ENCODE assay signal across 11 cellular contexts in the genomic region with DNA sequence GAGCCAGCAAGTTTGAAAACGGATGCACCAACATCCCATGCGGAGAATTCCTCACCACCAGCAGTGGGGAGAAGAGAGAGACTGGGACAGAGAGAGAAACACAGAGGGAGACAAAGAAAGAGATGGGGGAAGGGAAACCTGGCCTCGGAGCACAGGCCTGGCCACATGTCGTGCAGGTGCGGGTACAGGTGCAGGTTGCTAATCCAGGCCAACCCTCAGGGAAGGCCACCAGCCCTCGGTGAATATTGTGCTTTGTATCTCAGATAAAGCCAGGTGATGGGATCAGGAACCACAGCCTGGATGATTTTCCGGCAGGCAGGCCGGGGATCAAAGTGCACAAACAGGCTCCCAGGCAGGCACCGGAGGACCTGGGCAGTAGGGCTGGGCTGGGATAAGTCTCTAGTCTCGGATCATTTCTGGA. TPM values are rescaled to one million over a fixed set of nuclear protein-coding genes. Genes with fewer than 3 reads are reported as not detected.
A peak's percentile ranks its signal among the peaks of the same experiment; 100 is the strongest.
DNase-seq lines count a peak whose midpoint lies in the region; ATAC-seq, FAIRE-seq and TF ChIP-seq lines count a peak whose summit lies in the region.
"Had no signal": no experiment of that assay in that cellular context is flagged by ENCODE, and none has a peak within 500 bp of the region (broad histone marks: within the 10 kb centered on the region; RNA-seq: fewer than 3 reads in every experiment).

No MANE protein-coding gene starts in this region.

- H3K4me3 Mint-ChIP-seq in astrocyte (ENCODE audit: unreplicated experiment) = peak overlapping the region; percentile 96
- no peak overlapping the region for H3K4me3 Mint-ChIP-seq in stimulated activated memory B cell treated with anti-CD40 and anti-IgM and Interleukin-4, amounts not matched to agents 10 μg/mL and 1 μg/mL and 100 μg/mL, for 72 hours

- peaks cover 14% of the 10 kb centered on the region for H3K36me3 Mint-ChIP-seq in astrocyte (ENCODE audit: low read depth, unreplicated experiment)
- H3K36me3 Mint-ChIP-seq in stimulated activated memory B cell treated with anti-CD40 and anti-IgM and Interleukin-4, amounts not matched to agents 10 μg/mL and 1 μg/mL and 100 μg/mL, for 72 hours = peaks cover 37% of the 10 kb centered on the region

- no TSS peak for BruUV-seq in PC-9 (replicated peaks; lab: Mats Ljungman, UMichigan)

- no peak for ATAC-seq in stimulated activated memory B cell treated with anti-CD40 and anti-IgM and Interleukin-4, amounts not matched to agents 10 μg/mL and 1 μg/mL and 100 μg/mL, for 72 hours
- ATAC-seq: T-helper 17 cell had no signal

- DNase-seq in astrocyte (ENCODE audit: low read depth) (no peak), kidney (peak; percentile 46), NCI-H748 treated with DMSO at 0.1 percent for 48 hours (lab: John Stamatoyannopoulos, UW) (no peak), germinal center (ENCODE audit: low spot score) (no peak), PC-9 (no peak), NCI-H2227 (lab: John Stamatoyannopoulos, UW; ENCODE audit: unreplicated experiment) (no peak)
- DNase-seq: NCI-H774; stimulated activated CD4-positive, alpha-beta T cell treated with anti-CD3 and anti-CD28 coated beads, Interleukin-4, amount 100 ng/mL, for 4 hours; T-helper 17 cell had no signal

- H3K27ac ChIP-seq in HUES6 (ENCODE audit: low read depth, low read length) (0 out of 2 replicates have a peak overlapping the region, but pooled peaks have one; percentile 30), astrocyte (ENCODE audit: low read depth, low read length) (no peak overlapping the region), kidney (ENCODE audit: low read depth in 2 of 2, low read length in 2 of 2) (peak overlapping the region in 1 of 2 donors; percentile 69), PC-9 (no peak overlapping the region)

- H3K27me3 Mint-ChIP-seq in astrocyte (ENCODE audit: low read depth, unreplicated experiment) = no peaks in the 10 kb centered on the region
- peaks cover 37% of the 10 kb centered on the region for H3K27me3 Mint-ChIP-seq in stimulated activated memory B cell treated with anti-CD40 and anti-IgM and Interleukin-4, amounts not matched to agents 10 μg/mL and 1 μg/mL and 100 μg/mL, for 72 hours

- FAIRE-seq in astrocyte (lab: Jason Lieb, UNC) = no peak
- FAIRE-seq in kidney (lab: Jason Lieb, UNC) = no peak

- H3K9me3 ChIP-seq in HUES6 (ENCODE audit: control insufficient read depth, insufficient read depth, low read depth, low read length) = no peaks in the 10 kb centered on the region
- no peaks in the 10 kb centered on the region for H3K9me3 ChIP-seq in astrocyte (ENCODE audit: insufficient read depth, low read depth, low read length)
- H3K9me3 ChIP-seq in kidney (ENCODE audit: control insufficient read depth in 1 of 2, low read length in 2 of 2) = no peaks in the 10 kb centered on the region
- H3K9me3 ChIP-seq in PC-9 (ENCODE audit: insufficient read depth, low read depth) = 0 out of 2 replicates have a peak, but pooled peaks cover 4% of the 10 kb centered on the region

- H3K9ac ChIP-seq in HUES6 (ENCODE audit: low read length) (peak overlapping the region; percentile 29), astrocyte (ENCODE audit: low read length) (peak overlapping the region; percentile 38), kidney (ENCODE audit: low read length in 2 of 2) (peak overlapping the region in 1 of 2 donors; percentile 1)

- H3K4me2 ChIP-seq in astrocyte (ENCODE audit: low read length) (peak overlapping the region; percentile 90), PC-9 (no peak overlapping the region)

- H3K4me1 ChIP-seq in HUES6 (ENCODE audit: control insufficient read depth, insufficient read depth, low read length) (peaks cover 42% of the 10 kb centered on the region), astrocyte (ENCODE audit: insufficient read depth, low read length) (peaks cover 47% of the 10 kb centered on the region), kidney (ENCODE audit: control insufficient read depth in 1 of 2, insufficient read depth in 1 of 2, low read depth in 1 of 2, low read length in 2 of 2) (peaks cover 30 to 65% of the 10 kb centered on the region in 2 donors), PC-9 (replicated peaks; ENCODE audit: insufficient read depth) (peaks cover 13% of the 10 kb centered on the region; the same call in 1 of the 2 replicates)

- POLR2A ChIA-PET in PC-9 (lab: Charles Lee; ENCODE audit: unreplicated experiment) = interaction anchor here (0.6 kb wide), 1 partner anchor 21 kb away, joined by 3 read pairs; no protein-coding TSS in a partner anchor

- H3F3A ChIP-seq in PC-9 (ENCODE audit: insufficient read depth, low read depth) = peaks cover 24% of the 10 kb centered on the region

- no peaks in the 10 kb centered on the region for H3K9me2 ChIP-seq in PC-9 (ENCODE audit: insufficient read depth)

- H3K4me3 ChIP-seq in HUES6 (ENCODE audit: low read depth, low read length) (peak overlapping the region; percentile 26; the same call in 1 of the 2 replicates), astrocyte (ENCODE audit: insufficient read depth, low read depth, low read length) (no peak overlapping the region), kidney (ENCODE audit: low read length in 2 of 2) (no peak overlapping the region), PC-9 (no peak overlapping the region)

- H4K20me1 ChIP-seq in astrocyte (ENCODE audit: insufficient read depth, low read length) = peaks cover 75% of the 10 kb centered on the region
- no peaks in the 10 kb centered on the region for H4K20me1 ChIP-seq in PC-9 (ENCODE audit: insufficient read depth)

- CTCF ChIA-PET in PC-9 (lab: Charles Lee) = no interaction called here

- peaks cover 92% of the 10 kb centered on the region for H3K79me2 ChIP-seq in astrocyte (ENCODE audit: insufficient read depth, low read length)
- no peaks in the 10 kb centered on the region for H3K79me2 ChIP-seq in PC-9 (ENCODE audit: low read depth)

- peaks cover 46% of the 10 kb centered on the region for H3K4me1 Mint-ChIP-seq in astrocyte (ENCODE audit: low read depth, unreplicated experiment)
- peaks cover 42% of the 10 kb centered on the region for H3K4me1 Mint-ChIP-seq in stimulated activated memory B cell treated with anti-CD40 and anti-IgM and Interleukin-4, amounts not matched to agents 10 μg/mL and 1 μg/mL and 100 μg/mL, for 72 hours

- H2AFZ ChIP-seq in astrocyte (ENCODE audit: low read depth, low read length) = no peak overlapping the region
- H2AFZ ChIP-seq in PC-9 = no peak overlapping the region

- no peaks in the 10 kb centered on the region; the same call in 1 of the 2 replicates for H3K36me3 ChIP-seq in HUES6 (ENCODE audit: control insufficient read depth, insufficient read depth, low read length)
- peaks cover 18% of the 10 kb centered on the region for H3K36me3 ChIP-seq in astrocyte (ENCODE audit: insufficient read depth, low read length)
- peaks cover 6 to 14% of the 10 kb centered on the region in 2 donors for H3K36me3 ChIP-seq in kidney (ENCODE audit: control insufficient read depth in 1 of 2, insufficient read depth in 2 of 2, low read length in 2 of 2)
- H3K36me3 ChIP-seq in PC-9 (ENCODE audit: low read depth) = no peaks in the 10 kb centered on the region

- no peaks in the 10 kb centered on the region for H3K9me3 Mint-ChIP-seq in astrocyte (ENCODE audit: unreplicated experiment)
- H3K9me3 Mint-ChIP-seq in stimulated activated memory B cell treated with anti-CD40 and anti-IgM and Interleukin-4, amounts not matched to agents 10 μg/mL and 1 μg/mL and 100 μg/mL, for 72 hours = peaks cover 11% of the 10 kb centered on the region

- H3K27me3 ChIP-seq in HUES6 (ENCODE audit: control insufficient read depth, insufficient read depth, low read length) = peaks cover 29% of the 10 kb centered on the region
- H3K27me3 ChIP-seq in astrocyte (ENCODE audit: insufficient read depth, low read length) = no peaks in the 10 kb centered on the region
- H3K27me3 ChIP-seq in PC-9 (ENCODE audit: insufficient read depth, low read depth) = peaks cover 3% of the 10 kb centered on the region; the same call in 1 of the 2 replicates

- intact Hi-C loops in kidney (cut with DNase I) = no loop called here
- intact Hi-C loops in PC-9 (cut with micrococcal nuclease; ENCODE audit: unreplicated experiment) = loop anchor here (1.0 to 5.0 kb wide), 4 partner anchors 23 to 87 kb away; no protein-coding TSS in a partner anchor

- TF ChIP-seq CTCF in astrocyte (IDR thresholded peaks at IDR 0.05; ENCODE audit: insufficient read depth, low read depth, low read length) (no peak), kidney (IDR thresholded peaks at IDR 0.05; ENCODE audit: borderline replicate concordance, extremely low read depth, insufficient read depth) (no peak), PC-9 (conservative IDR thresholded peaks at IDR 0.05) (no peak)

- peak overlapping the region; percentile 89 for H3K27ac Mint-ChIP-seq in astrocyte (ENCODE audit: unreplicated experiment)
- peak overlapping the region; percentile 13 for H3K27ac Mint-ChIP-seq in stimulated activated memory B cell treated with anti-CD40 and anti-IgM and Interleukin-4, amounts not matched to agents 10 μg/mL and 1 μg/mL and 100 μg/mL, for 72 hours
- H3K27ac Mint-ChIP-seq: T-helper 17 cell had no signal

RNA-seq across cellular contexts. Expression of a gene that starts 3.8 kb away (rescaled TPM):
- total RNA-seq in astrocyte (252 and 287 TPM in 2 replicates), kidney (83.5 TPM), PC-9 (2021) (92.9 and 93.8 TPM in 2 replicates)
- polyA plus RNA-seq in kidney (ENCODE audit: insufficient read depth, low read depth, low replicate concordance) = 135 TPM
